Comparison of ENCODE assay signal across 23 cellular contexts in genomic region chr4:19408488-19408887, GRCh38.
"Had no signal": no experiment of that assay in that cellular context is flagged by ENCODE, and none has a peak within 500 bp of the region (broad histone marks: within the 10 kb centered on the region; RNA-seq: fewer than 3 reads in every experiment).

No MANE protein-coding gene starts in this region.

- H3K27ac ChIP-seq: colonic mucosa, coronary artery, dorsolateral prefrontal cortex, epithelial cell of prostate, esophagus muscularis mucosa, esophagus squamous epithelium, foreskin keratinocyte, gastrocnemius medialis, gastroesophageal sphincter, heart left ventricle, heart right ventricle had no signal

- DNase-seq: colonic mucosa; cortex of kidney; dermis blood vessel endothelial cell; dorsolateral prefrontal cortex; effector CD4-positive, alpha-beta T cell; effector CD8-positive, alpha-beta T cell; effector memory CD4-positive, alpha-beta T cell; effector memory CD8-positive, alpha-beta T cell; endodermal cell; erythroblast; esophagus squamous epithelium; foreskin fibroblast; foreskin keratinocyte; foreskin melanocyte; gastrocnemius medialis; glutamatergic neuron; head of caudate nucleus; heart left ventricle; heart right ventricle had no signal

- H3K36me3 ChIP-seq: colonic mucosa, esophagus muscularis mucosa, esophagus squamous epithelium, gastrocnemius medialis, gastroesophageal sphincter, heart left ventricle, heart right ventricle had no signal

- H3K27me3 ChIP-seq: colonic mucosa, dorsolateral prefrontal cortex, esophagus muscularis mucosa, esophagus squamous epithelium, foreskin keratinocyte, gastrocnemius medialis, gastroesophageal sphincter, heart left ventricle, heart right ventricle had no signal

- H3K4me3 ChIP-seq: colonic mucosa, coronary artery, dorsolateral prefrontal cortex, esophagus muscularis mucosa, esophagus squamous epithelium, gastrocnemius medialis, gastroesophageal sphincter, heart left ventricle, heart right ventricle had no signal

- H3K9me3 ChIP-seq: colonic mucosa, esophagus muscularis mucosa, esophagus squamous epithelium, gastrocnemius medialis, gastroesophageal sphincter, heart left ventricle, heart right ventricle had no signal
